Comparison of ENCODE assay signal across 9 cellular contexts in genomic region chr11:1382429-1382828, GRCh38. TPM values are rescaled to one million over a fixed set of nuclear protein-coding genes. Genes with fewer than 3 reads are reported as not detected.
A peak's percentile ranks its signal among the peaks of the same experiment; 100 is the strongest.
DNase-seq lines count a peak whose midpoint lies in the region; ATAC-seq lines count a peak whose summit lies in the region.
"Had no signal": no experiment of that assay in that cellular context is flagged by ENCODE, and none has a peak within 500 bp of the region (broad histone marks: within the 10 kb centered on the region; RNA-seq: fewer than 3 reads in every experiment).

No MANE protein-coding gene starts in this region.

- H3K36me3 Mint-ChIP-seq in stimulated activated naive CD8-positive, alpha-beta T cell treated with anti-CD3 and anti-CD28 coated beads, Interleukin-15, Interleukin-2, amounts not matched to agents 100 ng/mL and 50 ng/mL, for 24 hours (ENCODE audit: low read depth): no peaks in the 10 kb centered on the region
- no peaks in the 10 kb centered on the region for H3K36me3 Mint-ChIP-seq in activated T-helper 2 cell treated with anti-CD3 and anti-CD28 coated beads, Interferon-gamma antibody, Interleukin-2, Interleukin-4, amounts not matched to agents 10 μg/mL and 5 μg/mL and 100 μg/mL, durations not matched to agents 14 hours and 24 hours and 36 hours (ENCODE audit: low read depth)

- intact Hi-C loops in activated T-helper 2 cell treated with anti-CD3 and anti-CD28 coated beads, Interferon-gamma antibody, Interleukin-2, Interleukin-4, amounts not matched to agents 10 μg/mL and 5 μg/mL and 100 μg/mL, durations not matched to agents 14 hours and 24 hours and 36 hours (cut with micrococcal nuclease): loop anchor here (10.0 kb wide), 2 partner anchors 48 to 1022 kb away; partner anchors contain the start of gene TSSC4

- peaks cover 10% of the 10 kb centered on the region for H3K27me3 Mint-ChIP-seq in stimulated activated naive CD8-positive, alpha-beta T cell treated with anti-CD3 and anti-CD28 coated beads, Interleukin-15, Interleukin-2, amounts not matched to agents 100 ng/mL and 50 ng/mL, for 24 hours
- H3K27me3 Mint-ChIP-seq in activated T-helper 2 cell treated with anti-CD3 and anti-CD28 coated beads, Interferon-gamma antibody, Interleukin-2, Interleukin-4, amounts not matched to agents 10 μg/mL and 5 μg/mL and 100 μg/mL, durations not matched to agents 14 hours and 24 hours and 36 hours (ENCODE audit: low read depth): peaks cover 22% of the 10 kb centered on the region

- no peak overlapping the region for H3K4me3 ChIP-seq in mucosa of stomach (ENCODE audit: low read length)

- no peak for ATAC-seq in stimulated activated naive CD8-positive, alpha-beta T cell treated with anti-CD3 and anti-CD28 coated beads, Interleukin-15, Interleukin-2, amounts not matched to agents 100 U/mL and 50 U/mL, for 24 hours
- ATAC-seq in GM18498 (IDR thresholded peaks at IDR 0.05; ENCODE audit: unreplicated experiment): no peak

- no peaks in the 10 kb centered on the region for H3K9me3 ChIP-seq in mucosa of stomach (ENCODE audit: control insufficient read depth, low read length)

- H3K4me3 Mint-ChIP-seq in stimulated activated naive CD8-positive, alpha-beta T cell treated with anti-CD3 and anti-CD28 coated beads, Interleukin-15, Interleukin-2, amounts not matched to agents 100 ng/mL and 50 ng/mL, for 24 hours: peak overlapping the region; percentile 57
- peak overlapping the region; percentile 69 for H3K4me3 Mint-ChIP-seq in activated T-helper 2 cell treated with anti-CD3 and anti-CD28 coated beads, Interferon-gamma antibody, Interleukin-2, Interleukin-4, amounts not matched to agents 10 μg/mL and 5 μg/mL and 100 μg/mL, durations not matched to agents 14 hours and 24 hours and 36 hours (ENCODE audit: low read depth)

- H3K27me3 ChIP-seq in mucosa of stomach (ENCODE audit: control insufficient read depth, insufficient read depth, low read length): peaks cover 7% of the 10 kb centered on the region

- peak overlapping the region; percentile 75 for H3K27ac Mint-ChIP-seq in stimulated activated naive CD8-positive, alpha-beta T cell treated with anti-CD3 and anti-CD28 coated beads, Interleukin-15, Interleukin-2, amounts not matched to agents 100 ng/mL and 50 ng/mL, for 24 hours
- peak overlapping the region; percentile 55 for H3K27ac Mint-ChIP-seq in activated T-helper 2 cell treated with anti-CD3 and anti-CD28 coated beads, Interferon-gamma antibody, Interleukin-2, Interleukin-4, amounts not matched to agents 10 μg/mL and 5 μg/mL and 100 μg/mL, durations not matched to agents 14 hours and 24 hours and 36 hours

- H3K9ac ChIP-seq in mucosa of stomach (ENCODE audit: low read length): peak overlapping the region; percentile 47

- no peaks in the 10 kb centered on the region for H3K9me3 Mint-ChIP-seq in stimulated activated naive CD8-positive, alpha-beta T cell treated with anti-CD3 and anti-CD28 coated beads, Interleukin-15, Interleukin-2, amounts not matched to agents 100 ng/mL and 50 ng/mL, for 24 hours
- no peaks in the 10 kb centered on the region for H3K9me3 Mint-ChIP-seq in activated T-helper 2 cell treated with anti-CD3 and anti-CD28 coated beads, Interferon-gamma antibody, Interleukin-2, Interleukin-4, amounts not matched to agents 10 μg/mL and 5 μg/mL and 100 μg/mL, durations not matched to agents 14 hours and 24 hours and 36 hours

- peaks cover 33% of the 10 kb centered on the region for H3K4me1 Mint-ChIP-seq in stimulated activated naive CD8-positive, alpha-beta T cell treated with anti-CD3 and anti-CD28 coated beads, Interleukin-15, Interleukin-2, amounts not matched to agents 100 ng/mL and 50 ng/mL, for 24 hours (ENCODE audit: low read depth)
- H3K4me1 Mint-ChIP-seq in activated T-helper 2 cell treated with anti-CD3 and anti-CD28 coated beads, Interferon-gamma antibody, Interleukin-2, Interleukin-4, amounts not matched to agents 10 μg/mL and 5 μg/mL and 100 μg/mL, durations not matched to agents 14 hours and 24 hours and 36 hours (ENCODE audit: low read depth): peaks cover 10% of the 10 kb centered on the region

- no peak for DNase-seq in stimulated activated naive CD8-positive, alpha-beta T cell treated with anti-CD3 and anti-CD28 coated beads, Interleukin-15, Interleukin-2, amounts not matched to agents 100 U/mL and 50 U/mL, for 24 hours
- no peak for DNase-seq in activated T-helper 2 cell treated with anti-CD3 and anti-CD28 coated beads, Interferon-gamma antibody, Interleukin-2, Interleukin-4, amounts not matched to agents 10 μg/mL and 5 μg/mL and 100 μg/mL, durations not matched to agents 14 hours and 24 hours and 36 hours (ENCODE audit: low spot score)
- no peak for DNase-seq in NCI-H2196 (lab: John Stamatoyannopoulos, UW; ENCODE audit: unreplicated experiment)
- no peak for DNase-seq in foreskin melanocyte
- no peak for DNase-seq in pons (ENCODE audit: low spot score)

- no peaks in the 10 kb centered on the region for H3K36me3 ChIP-seq in mucosa of stomach (ENCODE audit: control insufficient read depth, insufficient read depth, low read length)

- no peaks in the 10 kb centered on the region for H3K4me1 ChIP-seq in mucosa of stomach (ENCODE audit: control insufficient read depth, insufficient read depth, low read length)

RNA-seq across cellular contexts. Expression of gene BRSK2, which starts 7.3 kb away (rescaled TPM):
- 1.5 and 1.6 TPM in 2 replicates for total RNA-seq in activated T-helper 2 cell treated with anti-CD3 and anti-CD28 coated beads, Interferon-gamma antibody, Interleukin-2, Interleukin-4, amounts not matched to agents 10 μg/mL and 5 μg/mL and 100 μg/mL, durations not matched to agents 14 hours and 24 hours and 36 hours
- total RNA-seq: bronchial epithelial cell had no signal
